15 cellular contexts compared by ENCODE assay signal in the genomic region with DNA sequence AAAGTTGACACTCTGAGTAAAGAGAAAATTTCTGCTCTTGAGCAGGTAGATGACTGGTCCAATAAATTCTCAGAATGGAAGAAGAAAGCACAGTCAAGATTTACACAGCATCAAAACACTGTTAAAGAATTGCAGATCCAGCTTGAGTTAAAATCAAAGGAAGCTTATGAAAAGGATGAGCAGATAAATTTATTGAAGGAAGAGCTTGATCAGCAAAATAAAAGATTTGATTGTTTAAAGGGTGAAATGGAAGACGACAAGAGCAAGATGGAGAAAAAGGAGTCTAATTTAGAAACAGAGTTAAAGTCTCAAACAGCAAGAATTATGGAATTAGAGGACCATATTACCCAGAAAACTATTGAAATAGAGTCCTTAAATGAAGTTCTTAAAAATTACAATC.
DNase-seq lines count a peak whose midpoint lies in the region; ATAC-seq, FAIRE-seq and TF ChIP-seq lines count a peak whose summit lies in the region.
"Had no signal": no experiment of that assay in that cellular context is flagged by ENCODE, and none has a peak within 500 bp of the region (broad histone marks: within the 10 kb centered on the region; RNA-seq: fewer than 3 reads in every experiment).

No MANE protein-coding gene starts in this region.

- WGBS in A549 (ENCODE audit: missing lambda C conversion rate), result 93% methylated on average over 1 of the region's 1 CpG

- TF ChIP-seq CTCF in A549 (IDR thresholded peaks at IDR 0.05) (no peak), dorsolateral prefrontal cortex (IDR thresholded peaks at IDR 0.05 in 54 of 56, conservative IDR thresholded peaks at IDR 0.05 in 2 of 56; ENCODE audit: low read depth in 1 of 56, partially characterized antibody in 56 of 56) (no peak), nephron (IDR thresholded peaks at IDR 0.05; ENCODE audit: unreplicated experiment in 3 of 3) (no peak)
- no peak for TF ChIP-seq CTCF in CD8-positive, alpha-beta T cell (IDR thresholded peaks at IDR 0.05)

- no peaks in the 10 kb centered on the region for H3K4me1 ChIP-seq in A549
- H3K4me1 ChIP-seq in CD8-positive, alpha-beta T cell (ENCODE audit: insufficient read depth, low read length), result no peaks in the 10 kb centered on the region
- H3K4me1 ChIP-seq: HAP-1 had no signal

- TF ChIP-seq POLR2A in A549 (IDR thresholded peaks at IDR 0.05; ENCODE audit: low read length), result no peak

- CTCF ChIA-PET in A549 (lab: Yijun Ruan, JAX), result interaction anchor here (1.1 to 1.6 kb wide), 3 partner anchors 13 to 18 kb away, joined by 3 to 5 read pairs (median 3); no protein-coding TSS in a partner anchor
- CTCF ChIA-PET in CD8-positive, alpha-beta T cell (lab: Charles Lee), result interaction anchor here (0.7 kb wide), 1 partner anchor 85 kb away, joined by 3 read pairs; no protein-coding TSS in a partner anchor

- no peak for FAIRE-seq in A549 (lab: Jason Lieb, UNC)

- DNase-seq in A549 (ENCODE audit: low read depth in 1 of 2, low spot score in 1 of 2) (no peak), dorsolateral prefrontal cortex (no peak)
- DNase-seq in CD8-positive, alpha-beta T cell, result no peak
- DNase-seq in stimulated activated CD4-positive, alpha-beta T cell treated with anti-CD3 and anti-CD28 coated beads, Interleukin-12 subunit alpha, Interleukin-12 subunit beta, amount 100 ng/mL, for 4 hours, result no peak
- DNase-seq in activated CD4-positive, alpha-beta T cell treated with anti-CD3 and anti-CD28 coated beads, Interleukin-2, amount 50 U/mL, for 1 hour, result no peak
- DNase-seq: DMS79, NCI-H187, NCI-H345, OCI-M1, SIG-M5 had no signal

- POLR2A ChIA-PET in A549 (lab: Yijun Ruan, JAX), result no interaction called here
- POLR2A ChIA-PET in CD8-positive, alpha-beta T cell (lab: Charles Lee), result no interaction called here

- peaks cover 88% of the 10 kb centered on the region for H3K36me3 Mint-ChIP-seq in CD8-positive, alpha-beta T cell
- peaks cover 86% of the 10 kb centered on the region for H3K36me3 Mint-ChIP-seq in nephron (ENCODE audit: low read depth)

- peaks cover 36% of the 10 kb centered on the region for H3K36me3 ChIP-seq in CD8-positive, alpha-beta T cell (ENCODE audit: insufficient read depth, low read length)

- peaks cover 5% of the 10 kb centered on the region for H3K4me1 Mint-ChIP-seq in CD8-positive, alpha-beta T cell (ENCODE audit: low read depth)
- H3K4me1 Mint-ChIP-seq in nephron, result peaks cover 49% of the 10 kb centered on the region

- H3K9me3 ChIP-seq in A549, result no peaks in the 10 kb centered on the region
- no peaks in the 10 kb centered on the region for H3K9me3 ChIP-seq in CD8-positive, alpha-beta T cell (ENCODE audit: low read length)
- H3K9me3 ChIP-seq: HAP-1 had no signal

- peak overlapping the region; percentile 50 for H3K27ac Mint-ChIP-seq in CD8-positive, alpha-beta T cell
- peak overlapping the region; percentile 43 to 64 (median 47) for H3K27ac Mint-ChIP-seq in nephron

- intact Hi-C loops in CD8-positive, alpha-beta T cell (cut with DNase I, micrococcal nuclease), result loop anchor here in 1 of 2 experiments (5.0 kb wide), 1 partner anchor 44 kb away; no protein-coding TSS in a partner anchor
- intact Hi-C loops in dorsolateral prefrontal cortex (cut with DNase I), result no loop called here

- H3K27me3 Mint-ChIP-seq in CD8-positive, alpha-beta T cell (ENCODE audit: low read depth), result no peaks in the 10 kb centered on the region
- no peaks in the 10 kb centered on the region for H3K27me3 Mint-ChIP-seq in nephron (ENCODE audit: low read depth)
- H3K27me3 Mint-ChIP-seq: IgD-negative memory B cell had no signal

- H3K27ac ChIP-seq in A549, result no peak overlapping the region
- no peak overlapping the region for H3K27ac ChIP-seq in CD8-positive, alpha-beta T cell (ENCODE audit: low read depth, low read length)
- H3K27ac ChIP-seq in dorsolateral prefrontal cortex, result peak overlapping the region in 42 of 59 donors; percentile 4 to 78 (median 42)

- no peaks in the 10 kb centered on the region for H3K27me3 ChIP-seq in CD8-positive, alpha-beta T cell (ENCODE audit: insufficient read depth, low read length)
- H3K27me3 ChIP-seq in dorsolateral prefrontal cortex, result no peaks in the 10 kb centered on the region

- ATAC-seq in A549, result no peak
- ATAC-seq in CD8-positive, alpha-beta T cell, result no peak
- ATAC-seq in GM19023 (IDR thresholded peaks at IDR 0.05; ENCODE audit: unreplicated experiment), result no peak

- no peak overlapping the region for H3K4me3 Mint-ChIP-seq in CD8-positive, alpha-beta T cell
- no peak overlapping the region for H3K4me3 Mint-ChIP-seq in nephron
- H3K4me3 Mint-ChIP-seq: CD14-positive monocyte, IgD-negative memory B cell had no signal

- H3K4me3 ChIP-seq in A549 (no peak overlapping the region), dorsolateral prefrontal cortex (no peak overlapping the region)
- H3K4me3 ChIP-seq in CD8-positive, alpha-beta T cell (ENCODE audit: low read depth, low read length), result no peak overlapping the region
- H3K4me3 ChIP-seq: HAP-1 had no signal

- no peaks in the 10 kb centered on the region for H3K9me3 Mint-ChIP-seq in CD8-positive, alpha-beta T cell
- no peaks in the 10 kb centered on the region for H3K9me3 Mint-ChIP-seq in nephron

- H3K4me2 ChIP-seq in A549, result no peak overlapping the region

- TF ChIP-seq EP300 in A549 (IDR thresholded peaks at IDR 0.05), result no peak

- no peak for TF ChIP-seq RAD21 in A549 (conservative IDR thresholded peaks at IDR 0.05 in 1 of 2, IDR thresholded peaks at IDR 0.05 in 1 of 2)

TF ChIP-seq in A549, 52 proteins besides CTCF, POLR2A, EP300 and RAD21:
- TF ChIP-seq ZSCAN20 (CRISPR knock-in tag; IDR thresholded peaks at IDR 0.05), result no peak
- TF ChIP-seq MAFK (IDR thresholded peaks at IDR 0.05; ENCODE audit: partially characterized antibody), result peak; percentile 55
TF ChIP-seq in A549: peak in this region for 1.

Comparison
In these comparisons a context has a peak if more than half of its experiments do, and no peak if none do; other contexts are left out.
1. H3K27ac ChIP-seq: peak in dorsolateral prefrontal cortex (42 of 59); none in A549 (0 of 2) and CD8-positive, alpha-beta T cell (single experiment).